20 cellular contexts compared by ENCODE assay signal in genomic region chr14:81143793-81144192, GRCh38.
DNase-seq lines count a peak whose midpoint lies in the region; ATAC-seq, FAIRE-seq and TF ChIP-seq lines count a peak whose summit lies in the region.
"Had no signal": no experiment of that assay in that cellular context is flagged by ENCODE, and none has a peak within 500 bp of the region (broad histone marks: within the 10 kb centered on the region; RNA-seq: fewer than 3 reads in every experiment).

No MANE protein-coding gene starts in this region.

- TF ChIP-seq EP300 in A549 (IDR thresholded peaks at IDR 0.05) (no peak), esophagus muscularis mucosa (IDR thresholded peaks at IDR 0.05) (no peak)

- TF ChIP-seq RAD21 in A549 (conservative IDR thresholded peaks at IDR 0.05 in 1 of 2, IDR thresholded peaks at IDR 0.05 in 1 of 2), result no peak

- intact Hi-C loops in thyroid gland (cut with DNase I), result loop anchor here (5.0 kb wide), 1 partner anchor 46 kb away; no protein-coding TSS in a partner anchor
- intact Hi-C loops in esophagus muscularis mucosa (cut with DNase I), result no loop called here

- no peak overlapping the region for H3K9ac ChIP-seq in Karpas-422 (ENCODE audit: low read length)
- H3K9ac ChIP-seq: BLaER1 had no signal

- no peaks in the 10 kb centered on the region for H3K9me2 ChIP-seq in Karpas-422 (replicated peaks; ENCODE audit: insufficient read depth, low read length)

- no peaks in the 10 kb centered on the region for H3K79me2 ChIP-seq in Karpas-422 (ENCODE audit: low read length)

- POLR2A ChIA-PET in A549 (lab: Yijun Ruan, JAX), result interaction anchor here (0.9 kb wide), 1 partner anchor 26 kb away, joined by 3 read pairs; no protein-coding TSS in a partner anchor

- 66% methylated on average over 8 of the region's 8 CpGs for WGBS in A549 (ENCODE audit: missing lambda C conversion rate)
- WGBS in thyroid gland, 2 donors, result 98 to 100% methylated on average over 8 of the region's 8 CpGs
- WGBS in esophagus muscularis mucosa, result 99% methylated on average over 8 of the region's 8 CpGs

- CTCF ChIA-PET in A549 (lab: Yijun Ruan, JAX), result no interaction called here

- H2AFZ ChIP-seq in Karpas-422 (ENCODE audit: low read length), result peak overlapping the region; percentile 12; the same call in 1 of the 2 replicates
- H2AFZ ChIP-seq: GM23338 had no signal

- DNase-seq in A549 (ENCODE audit: low read depth in 1 of 2, low spot score in 1 of 2) (no peak), Karpas-422 (no peak), thyroid gland (no peak), DMS153 (lab: John Stamatoyannopoulos, UW) (no peak), esophagus muscularis mucosa (ENCODE audit: extremely low spot score) (no peak)
- DNase-seq: CD4-positive, alpha-beta T cell; CD8-positive, alpha-beta memory T cell; DMS 273 treated with DMSO at 0.1 percent for 48 hours; DMS53; DMS79 treated with DMSO at 0.1 percent for 48 hours; GF-D8; H9 had no signal

- no peak for FAIRE-seq in A549 (lab: Jason Lieb, UNC)
- FAIRE-seq: A204.1, D721Med, GM12892 had no signal

- no peaks in the 10 kb centered on the region for H3K4me1 ChIP-seq in A549
- peaks cover 35% of the 10 kb centered on the region for H3K4me1 ChIP-seq in Karpas-422 (ENCODE audit: low read length)
- peaks cover 11 to 24% of the 10 kb centered on the region in 2 donors for H3K4me1 ChIP-seq in thyroid gland
- peaks cover 0 to 18% (median 16%) of the 10 kb centered on the region in 4 donors for H3K4me1 ChIP-seq in esophagus muscularis mucosa

- TF ChIP-seq CTCF in A549 (IDR thresholded peaks at IDR 0.05) (no peak), C4-2B (conservative IDR thresholded peaks at IDR 0.05) (no peak), thyroid gland (IDR thresholded peaks at IDR 0.05) (no peak), esophagus muscularis mucosa (IDR thresholded peaks at IDR 0.05) (no peak)

- H4K20me1 ChIP-seq in Karpas-422 (ENCODE audit: insufficient read depth, low read depth, low read length), result no peaks in the 10 kb centered on the region
- H4K20me1 ChIP-seq: BLaER1 had no signal

- H3K4me3 ChIP-seq in A549, result no peak overlapping the region
- no peak overlapping the region for H3K4me3 ChIP-seq in Karpas-422 (ENCODE audit: low read length)
- H3K4me3 ChIP-seq in thyroid gland (replicated peaks in 1 of 3), result no peak overlapping the region
- H3K4me3 ChIP-seq in esophagus muscularis mucosa, result no peak overlapping the region
- H3K4me3 ChIP-seq: BLaER1, GM23338 had no signal

- no peaks in the 10 kb centered on the region for H3K9me3 ChIP-seq in A549
- H3K9me3 ChIP-seq in Karpas-422 (ENCODE audit: low read length), result no peaks in the 10 kb centered on the region
- no peaks in the 10 kb centered on the region for H3K9me3 ChIP-seq in thyroid gland
- H3K9me3 ChIP-seq in esophagus muscularis mucosa, result no peaks in the 10 kb centered on the region

- H3K36me3 ChIP-seq in Karpas-422 (ENCODE audit: insufficient read depth, low read length) (no peaks in the 10 kb centered on the region), thyroid gland (peaks cover 9 to 11% of the 10 kb centered on the region in 2 donors), esophagus muscularis mucosa (no peaks in the 10 kb centered on the region)
- H3K36me3 ChIP-seq: BLaER1 had no signal

- TF ChIP-seq POLR2A in A549 (IDR thresholded peaks at IDR 0.05; ENCODE audit: low read length) (no peak), thyroid gland (IDR thresholded peaks at IDR 0.05) (no peak), esophagus muscularis mucosa (IDR thresholded peaks at IDR 0.05; ENCODE audit: low read depth) (no peak)

- H3K27me3 ChIP-seq in Karpas-422 (ENCODE audit: low read length), result no peaks in the 10 kb centered on the region
- no peaks in the 10 kb centered on the region for H3K27me3 ChIP-seq in thyroid gland
- no peaks in the 10 kb centered on the region for H3K27me3 ChIP-seq in esophagus muscularis mucosa
- H3K27me3 ChIP-seq: BLaER1 had no signal

- H3K27ac ChIP-seq in A549 (no peak overlapping the region), C4-2B (peak overlapping the region; percentile 78), Karpas-422 (ENCODE audit: low read length) (no peak overlapping the region), thyroid gland (peak overlapping the region in 2 of 3 donors; percentile 11 to 42), esophagus muscularis mucosa (replicated peaks in 1 of 4) (no peak overlapping the region)
- H3K27ac ChIP-seq: BLaER1 had no signal

- H3K4me2 ChIP-seq in A549 (no peak overlapping the region), Karpas-422 (ENCODE audit: low read depth, low read length, poor library complexity, severe bottlenecking) (no peak overlapping the region)
- H3K4me2 ChIP-seq: BLaER1, GM23338 had no signal

- ATAC-seq in A549 (no peak), GM21529 (IDR thresholded peaks at IDR 0.05; ENCODE audit: unreplicated experiment) (no peak)
- ATAC-seq: GM23338, HCT116 had no signal

TF ChIP-seq in A549, 52 proteins besides CTCF, POLR2A, EP300 and RAD21:
- TF ChIP-seq MAFK (IDR thresholded peaks at IDR 0.05; ENCODE audit: partially characterized antibody), result peak; percentile 57
- TF ChIP-seq NPAS2 (CRISPR knock-in tag; IDR thresholded peaks at IDR 0.05; ENCODE audit: borderline replicate concordance), result no peak

Comparison
In these comparisons a context has a peak if more than half of its experiments do, and no peak if none do; other contexts are left out.
1. H3K27ac ChIP-seq: peak in C4-2B (single experiment) and thyroid gland (2 of 3); none in A549 (0 of 2), Karpas-422 (single experiment) and esophagus muscularis mucosa (0 of 4).